In genomic region chr14:88852632-88853031, GRCh38 we compare ENCODE assay signal across 2 cellular contexts.
TF ChIP-seq lines count a peak whose summit lies in the region.

No MANE protein-coding gene starts in this region.

TF ChIP-seq in IMR-90, 13 proteins besides CTCF, POLR2A, EP300 and RAD21:
- no peak for TF ChIP-seq CEBPB (IDR thresholded peaks at IDR 0.05; ENCODE audit: low read depth, low read length)
- TF ChIP-seq USF2 (IDR thresholded peaks at IDR 0.05; ENCODE audit: low read depth, low read length) = no peak
- TF ChIP-seq FOS (IDR thresholded peaks at IDR 0.05; ENCODE audit: low read depth, low read length) = no peak
- no peak for TF ChIP-seq RFX5 (IDR thresholded peaks at IDR 0.05; ENCODE audit: low read depth, low read length)
- TF ChIP-seq ELK1 (IDR thresholded peaks at IDR 0.05; ENCODE audit: borderline replicate concordance, low read depth, low read length) = no peak
- no peak for TF ChIP-seq NFE2L2 (IDR thresholded peaks at IDR 0.05; ENCODE audit: low read depth, low read length)
- no peak for TF ChIP-seq MAZ (IDR thresholded peaks at IDR 0.05; ENCODE audit: borderline replicate concordance, low read depth, low read length)
- TF ChIP-seq MAFK (IDR thresholded peaks at IDR 0.05; ENCODE audit: low read depth, low read length) = no peak
- no peak for TF ChIP-seq BHLHE40 (IDR thresholded peaks at IDR 0.05; ENCODE audit: low read depth, low read length)
- no peak for TF ChIP-seq MXI1 (IDR thresholded peaks at IDR 0.05; ENCODE audit: borderline replicate concordance, low read depth, low read length)
- no peak for TF ChIP-seq SMC3 (IDR thresholded peaks at IDR 0.05; ENCODE audit: low read depth, low read length)
- no peak for TF ChIP-seq CHD1 (IDR thresholded peaks at IDR 0.05; ENCODE audit: low read depth, low read length)
- no peak for TF ChIP-seq RCOR1 (IDR thresholded peaks at IDR 0.05; ENCODE audit: insufficient replicate concordance, low read length)
TF ChIP-seq in IMR-90: peak in this region for 0.

TF ChIP-seq in SK-N-SH, 30 proteins besides CTCF, POLR2A, EP300 and RAD21:
- TF ChIP-seq TEAD4 (IDR thresholded peaks at IDR 0.05; ENCODE audit: borderline replicate concordance, insufficient read depth) (peak; percentile 66; the same call in 1 of the 2 replicates), ELF1 (IDR thresholded peaks at IDR 0.05) (no peak), SMC3 (IDR thresholded peaks at IDR 0.05; ENCODE audit: low read depth, low read length) (no peak), RXRA (IDR thresholded peaks at IDR 0.05; ENCODE audit: borderline replicate concordance, low read depth) (no peak), RFX5 (IDR thresholded peaks at IDR 0.05; ENCODE audit: low read length) (no peak), RCOR1 (IDR thresholded peaks at IDR 0.05; ENCODE audit: low read length) (peak; percentile 82), FOXJ3 (CRISPR knock-in tag; IDR thresholded peaks at IDR 0.05) (peak; percentile 82), EZH2phosphoT487 (IDR thresholded peaks at IDR 0.05; ENCODE audit: borderline replicate concordance, low read depth) (no peak), USF1 (IDR thresholded peaks at IDR 0.05; ENCODE audit: borderline replicate concordance, low read depth) (no peak), YY1 (IDR thresholded peaks at IDR 0.05; ENCODE audit: low read depth) (no peak), POLR2AphosphoS5 (IDR thresholded peaks at IDR 0.05; ENCODE audit: low read depth, low read length) (peak; percentile 64; the same call in 1 of the 2 replicates), CHD2 (IDR thresholded peaks at IDR 0.05; ENCODE audit: low read length, partially characterized antibody) (peak; percentile 64), IRF3 (IDR thresholded peaks at IDR 0.05; ENCODE audit: low read depth, low read length) (no peak), SIN3A (IDR thresholded peaks at IDR 0.05; ENCODE audit: borderline replicate concordance, low read depth, low read length) (no peak), GABPA (IDR thresholded peaks at IDR 0.05; ENCODE audit: low read depth) (no peak), ZBTB33 (IDR thresholded peaks at IDR 0.05; ENCODE audit: borderline replicate concordance, low read depth) (no peak), MXI1 (IDR thresholded peaks at IDR 0.05; ENCODE audit: low read depth, low read length) (no peak), GATA2 (CRISPR knock-in tag; IDR thresholded peaks at IDR 0.05) (peak; percentile 81), USF2 (IDR thresholded peaks at IDR 0.05; ENCODE audit: borderline replicate concordance, low read depth, low read length) (no peak), MEF2A (IDR thresholded peaks at IDR 0.05; ENCODE audit: borderline replicate concordance, low read depth) (no peak), TCF12 (IDR thresholded peaks at IDR 0.05) (peak; percentile 87), NFIC (IDR thresholded peaks at IDR 0.05; ENCODE audit: borderline replicate concordance) (no peak), PBX3 (IDR thresholded peaks at IDR 0.05) (no peak), JUND (IDR thresholded peaks at IDR 0.05) (no peak), NRF1 (IDR thresholded peaks at IDR 0.05; ENCODE audit: low read depth, low read length) (no peak), MAX (IDR thresholded peaks at IDR 0.05; ENCODE audit: low read depth) (no peak), REST (IDR thresholded peaks at IDR 0.05; ENCODE audit: low read depth, low read length) (no peak), TAF1 (IDR thresholded peaks at IDR 0.05; ENCODE audit: borderline replicate concordance, low read depth, low read length) (no peak), FOXM1 (IDR thresholded peaks at IDR 0.05; ENCODE audit: low read depth) (no peak), FOSL2 (IDR thresholded peaks at IDR 0.05; ENCODE audit: borderline replicate concordance, low read depth) (no peak)
